Comparison of ENCODE assay signal across 7 cellular contexts in genomic region chr2:175829741-175830140, GRCh38.
"Had no signal": no experiment of that assay in that cellular context is flagged by ENCODE, and none has a peak within 500 bp of the region (broad histone marks: within the 10 kb centered on the region; RNA-seq: fewer than 3 reads in every experiment).

No MANE protein-coding gene starts in this region.

- H3K27ac ChIP-seq: HL-60, KMS-11 had no signal

- H3K4me2 ChIP-seq: KMS-11 had no signal

- DNase-seq: IMR-90, KBM-7, KG1 had no signal

- H3K9ac ChIP-seq: KMS-11 had no signal

- H3K4me3 ChIP-seq: K562 had no signal

- ATAC-seq: HepG2, K562 had no signal
